In genomic region chr5:473344-474192, GRCh38 we compare ENCODE assay signal across 8 cellular contexts. TPM values are rescaled to one million over a fixed set of nuclear protein-coding genes. Genes with fewer than 3 reads are reported as not detected.
DNase-seq lines count a peak whose midpoint lies in the region; ATAC-seq, FAIRE-seq and TF ChIP-seq lines count a peak whose summit lies in the region.

No MANE protein-coding gene starts in this region.

- no peak for TF ChIP-seq RAD21 in HepG2 (CRISPR knock-in tag; IDR thresholded peaks at IDR 0.05)

- peaks cover 4% of the 10 kb centered on the region; the same call in 1 of the 2 replicates for H4K20me1 ChIP-seq in HepG2 (ENCODE audit: insufficient read depth, low read length)

- ATAC-seq in GM21717 (IDR thresholded peaks at IDR 0.05; ENCODE audit: unreplicated experiment) (peak; percentile 35), HepG2 (peak; percentile 44)
- ATAC-seq in stimulated activated effector memory CD8-positive, alpha-beta T cell treated with anti-CD3 and anti-CD28 coated beads, Interleukin-12 subunit alpha, Interleukin-12 subunit beta, amount 100 ng/mL, for 72 hours, result peak; percentile 52

- TF ChIP-seq POLR2A in HepG2 (IDR thresholded peaks at IDR 0.05; ENCODE audit: insufficient read depth in 1 of 2, low read depth in 2 of 2, low read length in 2 of 2), result no peak

- peaks cover 12% of the 10 kb centered on the region; the same call in 1 of the 2 replicates for H3K4me1 ChIP-seq in HUES6 (ENCODE audit: control insufficient read depth, insufficient read depth, low read length)
- peaks cover 32% of the 10 kb centered on the region for H3K4me1 ChIP-seq in HepG2 (ENCODE audit: insufficient read depth, low read length)

- in situ Hi-C loops in HepG2 (cut with HindIII; ENCODE audit: extremely low pct_ligation_motif_present, low pct_unique_long_range_greater_than_20kb), result no loop called here

- under 1% methylated on average over 16 of the region's 75 CpGs for WGBS in HepG2 (ENCODE audit: low lambda C conversion rate)

- intact Hi-C loops in HepG2 (cut with micrococcal nuclease; ENCODE audit: unreplicated experiment), result loop anchor here (2.0 kb wide), 1 partner anchor 139 kb away; the partner anchor contains the start of gene CEP72

- DNase-seq in GM03348 (ENCODE audit: low spot score), result peak; percentile 64
- peak in 3 of 5 donors; percentile 16 to 44 (median 23) for DNase-seq in T-helper 1 cell
- peak; percentile 14 for DNase-seq in dedifferentiated amniotic fluid mesenchymal stem cell (ENCODE audit: extremely low spot score)
- peak; percentile 27 for DNase-seq in HepG2 (ENCODE audit: low spot score)
- peak; percentile 31 to 76 for DNase-seq in stimulated activated effector memory CD8-positive, alpha-beta T cell treated with anti-CD3 and anti-CD28 coated beads, Interleukin-12 subunit alpha, Interleukin-12 subunit beta, amount 100 ng/mL, for 72 hours (ENCODE audit: low spot score in 2 of 2)
- DNase-seq in MV-4-11 (lab: John Stamatoyannopoulos, UW), result no peak

- H3K36me3 ChIP-seq in HUES6 (ENCODE audit: control insufficient read depth, insufficient read depth, low read length), result peaks cover 12% of the 10 kb centered on the region; the same call in 1 of the 2 replicates
- peaks cover 0 to 4% of the 10 kb centered on the region in 2 experiments; a peak in 2 of 5 replicates for H3K36me3 ChIP-seq in HepG2 (replicated peaks in 1 of 2; ENCODE audit: control insufficient read depth in 1 of 2, insufficient read depth in 2 of 2, low read length in 2 of 2)

- H3K9me3 ChIP-seq in HUES6 (ENCODE audit: control insufficient read depth, insufficient read depth, low read depth, low read length), result no peaks in the 10 kb centered on the region
- H3K9me3 ChIP-seq in HepG2 (ENCODE audit: low read length), result no peaks in the 10 kb centered on the region

- TF ChIP-seq CTCF in HepG2 (CRISPR knock-in tag; IDR thresholded peaks at IDR 0.05), result no peak

- peaks cover 3% of the 10 kb centered on the region for H3K79me2 ChIP-seq in HepG2 (ENCODE audit: insufficient read depth, low read length)

- H3K36me3 Mint-ChIP-seq in stimulated activated effector memory CD8-positive, alpha-beta T cell treated with anti-CD3 and anti-CD28 coated beads, Interleukin-12 subunit alpha, Interleukin-12 subunit beta, amount 100 ng/mL, for 72 hours, result peaks cover 47% of the 10 kb centered on the region

- CTCF ChIA-PET in HepG2 (lab: Yijun Ruan, JAX; ENCODE audit: low intra/inter-chr PET ratio, low total read pairs), result no interaction called here

- BruUV-seq in HepG2 (replicated peaks; lab: Mats Ljungman, UMichigan), result TSS peak; percentile 39

- H3K27me3 ChIP-seq in HUES6 (ENCODE audit: control insufficient read depth, insufficient read depth, low read length), result peaks cover 22% of the 10 kb centered on the region
- H3K27me3 ChIP-seq in HepG2 (ENCODE audit: control insufficient read depth in 1 of 2, insufficient read depth in 2 of 2, low read length in 2 of 2), result peaks cover 10 to 38% of the 10 kb centered on the region in 2 experiments

- peak overlapping the region; percentile 65 for H3K4me3 ChIP-seq in HUES6 (ENCODE audit: low read depth, low read length)
- peak overlapping the region; percentile 79 to 89 (median 89) for H3K4me3 ChIP-seq in HepG2 (replicated peaks in 1 of 3; ENCODE audit: insufficient read depth in 1 of 3, low read depth in 2 of 3, low read length in 3 of 3)

- no peak for FAIRE-seq in HepG2 (lab: Jason Lieb, UNC)

- H3K4me2 ChIP-seq in HepG2 (ENCODE audit: low read depth, low read length), result peak overlapping the region; percentile 90

- peaks cover 33% of the 10 kb centered on the region for H3K4me1 Mint-ChIP-seq in stimulated activated effector memory CD8-positive, alpha-beta T cell treated with anti-CD3 and anti-CD28 coated beads, Interleukin-12 subunit alpha, Interleukin-12 subunit beta, amount 100 ng/mL, for 72 hours

- no peak for TF ChIP-seq EP300 in HepG2 (IDR thresholded peaks at IDR 0.05; ENCODE audit: low read depth in 2 of 2, low read length in 2 of 2)
- no peak for TF ChIP-seq EP300 in HepG2 (CRISPR knock-in tag; IDR thresholded peaks at IDR 0.05; ENCODE audit: borderline replicate concordance)

- H2AFZ ChIP-seq in HepG2 (ENCODE audit: low read length), result no peak overlapping the region

- H3K27ac ChIP-seq in HUES6 (ENCODE audit: low read depth, low read length) (no peak overlapping the region; the same call in 1 of the 2 replicates), HepG2 (ENCODE audit: extremely low read length, insufficient read depth, low read length) (no peak overlapping the region)

- H3K4me3 Mint-ChIP-seq in stimulated activated effector memory CD8-positive, alpha-beta T cell treated with anti-CD3 and anti-CD28 coated beads, Interleukin-12 subunit alpha, Interleukin-12 subunit beta, amount 100 ng/mL, for 72 hours, result peak overlapping the region; percentile 93

- H3K9ac ChIP-seq in HUES6 (ENCODE audit: low read length) (peak overlapping the region; percentile 29), HepG2 (ENCODE audit: insufficient read depth, low read depth, low read length) (peak overlapping the region; percentile 75)

- POLR2A ChIA-PET in HepG2 (lab: Yijun Ruan, JAX), result interaction anchor here (0.8 to 2.6 kb wide), 2 partner anchors 27 to 60 kb away, joined by 3 to 14 read pairs; no protein-coding TSS in a partner anchor

- H3K9me3 Mint-ChIP-seq in stimulated activated effector memory CD8-positive, alpha-beta T cell treated with anti-CD3 and anti-CD28 coated beads, Interleukin-12 subunit alpha, Interleukin-12 subunit beta, amount 100 ng/mL, for 72 hours, result no peaks in the 10 kb centered on the region

- H3K27ac Mint-ChIP-seq in stimulated activated effector memory CD8-positive, alpha-beta T cell treated with anti-CD3 and anti-CD28 coated beads, Interleukin-12 subunit alpha, Interleukin-12 subunit beta, amount 100 ng/mL, for 72 hours, result peak overlapping the region; percentile 87

TF ChIP-seq in HepG2, 621 proteins besides CTCF, POLR2A, EP300 and RAD21 (continues in another document):
- TF ChIP-seq ISL2 (CRISPR knock-in tag; IDR thresholded peaks at IDR 0.05), result no peak
- TF ChIP-seq SAFB2 (CRISPR knock-in tag; IDR thresholded peaks at IDR 0.05; ENCODE audit: borderline replicate concordance, low read depth), result no peak
- TF ChIP-seq MAFK (conservative IDR thresholded peaks at IDR 0.05 in 1 of 2, IDR thresholded peaks at IDR 0.05 in 1 of 2; ENCODE audit: low read length in 2 of 2), result no peak
- 0 out of 2 replicates have a peak, but pooled peaks have one; percentile 7 for TF ChIP-seq ZNF547 (CRISPR knock-in tag; IDR thresholded peaks at IDR 0.05)
- no peak for TF ChIP-seq U2AF1 (optimal IDR thresholded peaks at IDR 0.05; ENCODE audit: low read depth, low read length)

RNA-seq across cellular contexts. Expression of gene EXOC3, which starts 30.6 kb away (rescaled TPM):
- total RNA-seq in HepG2 (2016; rRNA removed; fragmentation: Illumina TruSeq; extraction: Trizol), result 16.0 and 20.5 TPM in 2 replicates
- total RNA-seq in HepG2 (2016; cell fraction: cytosol; rRNA removed; fragmentation: Illumina TruSeq; extraction: Trizol; ENCODE audit: low read depth), result 7.2 and 7.9 TPM in 2 replicates
- total RNA-seq in HepG2 (2016; cell fraction: insoluble cytoplasmic fraction; rRNA removed; fragmentation: Illumina TruSeq; extraction: Trizol), result 14.6 and 19.5 TPM in 2 replicates
- total RNA-seq in HepG2 (2016; cell fraction: membrane; rRNA removed; fragmentation: Illumina TruSeq; extraction: Trizol), result 13.8 and 14.1 TPM in 2 replicates
- total RNA-seq in HepG2 (2016; cell fraction: nucleus; rRNA removed; fragmentation: Illumina TruSeq; extraction: Trizol), result 11.2 and 13.3 TPM in 2 replicates
- polyA plus RNA-seq in HepG2 (2011; rRNA removed), result 9.2 and 11.8 TPM in 2 replicates
- 6.8 and 8.3 TPM in 2 replicates for polyA plus RNA-seq in HepG2 (2011; cell fraction: cytosol; rRNA removed)
- polyA plus RNA-seq in HepG2 (2011; cell fraction: nucleus; rRNA removed), result 26.9 and 28.5 TPM in 2 replicates
- polyA plus RNA-seq in HepG2 (2012), result 14.6 and 15.2 TPM in 2 replicates
- polyA plus RNA-seq in HepG2 (2016; cell fraction: cytosol; fragmentation: Illumina TruSeq; extraction: Trizol; ENCODE audit: low read depth), result 5.5 and 5.9 TPM in 2 replicates
- 14.3 and 16.5 TPM in 2 replicates for polyA plus RNA-seq in HepG2 (2016; cell fraction: insoluble cytoplasmic fraction; fragmentation: Illumina TruSeq; extraction: Trizol; ENCODE audit: low read depth)
- polyA plus RNA-seq in HepG2 (2016; cell fraction: membrane; fragmentation: Illumina TruSeq; extraction: Trizol; ENCODE audit: low read depth), result 7.8 and 8.8 TPM in 2 replicates
- 28.1 and 32.7 TPM in 2 replicates for polyA plus RNA-seq in HepG2 (2016; cell fraction: nucleus; fragmentation: Illumina TruSeq; extraction: Trizol; ENCODE audit: insufficient read depth, low read depth)
- polyA minus RNA-seq in HepG2 (2011; rRNA and poly(A)+ RNA removed; ENCODE audit: low replicate concordance), result 15.9 and 55.4 TPM in 2 replicates
- 6.1 and 7.2 TPM in 2 replicates for polyA minus RNA-seq in HepG2 (2011; cell fraction: cytosol; rRNA and poly(A)+ RNA removed)
- polyA minus RNA-seq in HepG2 (2011; cell fraction: nucleus; rRNA and poly(A)+ RNA removed), result 12.9 and 14.2 TPM in 2 replicates

RNA-seq across cellular contexts. Expression of gene SLC9A3, which starts 50.7 kb away (rescaled TPM):
- 1.2 and 1.8 TPM in 2 replicates for total RNA-seq in HepG2 (2016; rRNA removed; fragmentation: Illumina TruSeq; extraction: Trizol)
- total RNA-seq in HepG2 (2016; cell fraction: cytosol; rRNA removed; fragmentation: Illumina TruSeq; extraction: Trizol; ENCODE audit: low read depth), result 0.30 and 0.35 TPM in 2 replicates
- total RNA-seq in HepG2 (2016; cell fraction: insoluble cytoplasmic fraction; rRNA removed; fragmentation: Illumina TruSeq; extraction: Trizol), result 1.3 and 1.6 TPM in 2 replicates
- 1.5 and 1.9 TPM in 2 replicates for total RNA-seq in HepG2 (2016; cell fraction: membrane; rRNA removed; fragmentation: Illumina TruSeq; extraction: Trizol)
- total RNA-seq in HepG2 (2016; cell fraction: nucleus; rRNA removed; fragmentation: Illumina TruSeq; extraction: Trizol), result 1.1 and 1.2 TPM in 2 replicates
- 1.5 and 1.9 TPM in 2 replicates for polyA plus RNA-seq in HepG2 (2011; rRNA removed)
- polyA plus RNA-seq in HepG2 (2011; cell fraction: cytosol; rRNA removed), result 1.4 TPM in 2 replicates
- 2.2 and 2.4 TPM in 2 replicates for polyA plus RNA-seq in HepG2 (2011; cell fraction: nucleus; rRNA removed)
- 1.1 and 1.4 TPM in 2 replicates for polyA plus RNA-seq in HepG2 (2012)
- polyA plus RNA-seq in HepG2 (2016; cell fraction: cytosol; fragmentation: Illumina TruSeq; extraction: Trizol; ENCODE audit: low read depth), result 0.37 and 0.43 TPM in 2 replicates
- 1.7 and 1.8 TPM in 2 replicates for polyA plus RNA-seq in HepG2 (2016; cell fraction: insoluble cytoplasmic fraction; fragmentation: Illumina TruSeq; extraction: Trizol; ENCODE audit: low read depth)
- polyA plus RNA-seq in HepG2 (2016; cell fraction: membrane; fragmentation: Illumina TruSeq; extraction: Trizol; ENCODE audit: low read depth), result 1.4 and 1.6 TPM in 2 replicates
- 1.9 and 2.4 TPM in 2 replicates for polyA plus RNA-seq in HepG2 (2016; cell fraction: nucleus; fragmentation: Illumina TruSeq; extraction: Trizol; ENCODE audit: insufficient read depth, low read depth)
- polyA minus RNA-seq in HepG2 (2011; rRNA and poly(A)+ RNA removed; ENCODE audit: low replicate concordance), result 0.76 and 1.0 TPM in 2 replicates
- polyA minus RNA-seq in HepG2 (2011; cell fraction: cytosol; rRNA and poly(A)+ RNA removed), result 0.35 and 0.49 TPM in 2 replicates
- 0.99 and 1.0 TPM in 2 replicates for polyA minus RNA-seq in HepG2 (2011; cell fraction: nucleus; rRNA and poly(A)+ RNA removed)
